ENCODE assay signal across 8 cellular contexts in genomic region chr10:69318087-69318996, GRCh38. TPM values are rescaled to one million over a fixed set of nuclear protein-coding genes. Genes with fewer than 3 reads are reported as not detected.
DNase-seq lines count a peak whose midpoint lies in the region; ATAC-seq and TF ChIP-seq lines count a peak whose summit lies in the region.

No MANE protein-coding gene starts in this region.

- DNase-seq in G401 (ENCODE audit: low spot score) = peak; percentile 90
- peak; percentile 94 for DNase-seq in GM23338 (ENCODE audit: low spot score)
- peak; percentile 54 for DNase-seq in LNCaP clone FGC (ENCODE audit: low read depth)
- peak; percentile 89 for DNase-seq in SK-N-DZ (ENCODE audit: low spot score)
- DNase-seq in activated naive CD4-positive, alpha-beta T cell treated with anti-CD3 and anti-CD28 coated beads, Interleukin-2, amount 10 ng/mL, durations not matched to agents 7 days and 5 days = peak; percentile 95
- DNase-seq in glomerular visceral epithelial cell (ENCODE audit: extremely low spot score) = peak; percentile 87
- DNase-seq in osteoblast (ENCODE audit: insufficient read length, low spot score, missing footprints) = peak; percentile 98
- DNase-seq in thoracic aorta (ENCODE audit: low spot score) = peak; percentile 63

- H3K27ac Mint-ChIP-seq in GM23338 = no peak overlapping the region
- H3K27ac Mint-ChIP-seq in activated naive CD4-positive, alpha-beta T cell treated with anti-CD3 and anti-CD28 coated beads, Interleukin-2, amount 10 ng/mL, durations not matched to agents 7 days and 5 days = peak overlapping the region; percentile 94

- peaks cover 46% of the 10 kb centered on the region for H3K79me2 ChIP-seq in GM23338 (replicated peaks; ENCODE audit: insufficient read depth)
- peaks cover 46% of the 10 kb centered on the region for H3K79me2 ChIP-seq in osteoblast (ENCODE audit: insufficient read depth, low read length)

- H3K36me3 ChIP-seq in GM23338 (ENCODE audit: insufficient read depth) (no peaks in the 10 kb centered on the region), osteoblast (ENCODE audit: insufficient read depth, low read length) (peaks cover 3% of the 10 kb centered on the region), thoracic aorta (no peaks in the 10 kb centered on the region)

- peak overlapping the region; percentile 99 for H3K4me2 ChIP-seq in GM23338
- H3K4me2 ChIP-seq in osteoblast (ENCODE audit: insufficient read depth, low read length) = peak overlapping the region; percentile 96

- H3K27ac ChIP-seq in GM23338 (ENCODE audit: low read depth) (peak overlapping the region; percentile 87; the same call in 1 of the 2 replicates), osteoblast (ENCODE audit: low read depth, low read length) (peak overlapping the region; percentile 83), thoracic aorta (peak overlapping the region; percentile 98 to 100)

- no peaks in the 10 kb centered on the region for H3K9me3 Mint-ChIP-seq in GM23338
- no peaks in the 10 kb centered on the region for H3K9me3 Mint-ChIP-seq in activated naive CD4-positive, alpha-beta T cell treated with anti-CD3 and anti-CD28 coated beads, Interleukin-2, amount 10 ng/mL, durations not matched to agents 7 days and 5 days

- peaks cover 7% of the 10 kb centered on the region for H3K27me3 Mint-ChIP-seq in GM23338 (ENCODE audit: insufficient read depth, low read depth, poor library complexity)
- peaks cover 4% of the 10 kb centered on the region for H3K27me3 Mint-ChIP-seq in activated naive CD4-positive, alpha-beta T cell treated with anti-CD3 and anti-CD28 coated beads, Interleukin-2, amount 10 ng/mL, durations not matched to agents 7 days and 5 days

- CTCF ChIA-PET in activated naive CD4-positive, alpha-beta T cell treated with anti-CD3 and anti-CD28 coated beads, Interleukin-2, amount 10 ng/mL, durations not matched to agents 7 days and 5 days (lab: Charles Lee) = interaction anchor here (1.0 to 2.8 kb wide), 6 partner anchors 9 to 83 kb away, joined by 3 to 11 read pairs (median 4); no protein-coding TSS in a partner anchor

- H3K4me3 ChIP-seq in GM23338 (peak overlapping the region; percentile 99), LNCaP clone FGC (ENCODE audit: low read depth, low read length) (peak overlapping the region; percentile 97), osteoblast (ENCODE audit: insufficient read depth, low read length) (peak overlapping the region; percentile 98), thoracic aorta (peak overlapping the region; percentile 100)

- H3K36me3 Mint-ChIP-seq in GM23338 (ENCODE audit: low read depth) = peaks cover 6% of the 10 kb centered on the region; the same call in 2 of the 3 replicates
- peaks cover 18% of the 10 kb centered on the region for H3K36me3 Mint-ChIP-seq in activated naive CD4-positive, alpha-beta T cell treated with anti-CD3 and anti-CD28 coated beads, Interleukin-2, amount 10 ng/mL, durations not matched to agents 7 days and 5 days

- H3K27me3 ChIP-seq in GM23338 (ENCODE audit: insufficient read depth) = no peaks in the 10 kb centered on the region
- no peaks in the 10 kb centered on the region for H3K27me3 ChIP-seq in osteoblast (ENCODE audit: insufficient read depth, low read length)
- no peaks in the 10 kb centered on the region for H3K27me3 ChIP-seq in thoracic aorta (replicated peaks; ENCODE audit: insufficient read depth)

- ATAC-seq in GM23338 (peak; percentile 88), thoracic aorta (ENCODE audit: insufficient number of reproducible peaks, low FRiP score, low read depth) (peak; percentile 75)

- no peaks in the 10 kb centered on the region for H3K9me3 ChIP-seq in osteoblast (ENCODE audit: low read depth, low read length)
- H3K9me3 ChIP-seq in thoracic aorta = no peaks in the 10 kb centered on the region

- in situ Hi-C loops in G401 (cut with HindIII; ENCODE audit: low sequenced_read_pairs) = no loop called here

- H3K4me1 Mint-ChIP-seq in GM23338 = peaks cover 48% of the 10 kb centered on the region
- H3K4me1 Mint-ChIP-seq in activated naive CD4-positive, alpha-beta T cell treated with anti-CD3 and anti-CD28 coated beads, Interleukin-2, amount 10 ng/mL, durations not matched to agents 7 days and 5 days = peaks cover 48% of the 10 kb centered on the region

- H2AFZ ChIP-seq in GM23338 (peak overlapping the region; percentile 85; the same call in 1 of the 2 replicates), osteoblast (ENCODE audit: low read length) (peak overlapping the region; percentile 88)

- H3F3A ChIP-seq in GM23338 (replicated peaks; ENCODE audit: low read depth) = peaks cover 13% of the 10 kb centered on the region

- H3K4me3 Mint-ChIP-seq in GM23338 = peak overlapping the region; percentile 95
- peak overlapping the region; percentile 97 for H3K4me3 Mint-ChIP-seq in activated naive CD4-positive, alpha-beta T cell treated with anti-CD3 and anti-CD28 coated beads, Interleukin-2, amount 10 ng/mL, durations not matched to agents 7 days and 5 days

- TF ChIP-seq CTCF in GM23338 (conservative IDR thresholded peaks at IDR 0.05; ENCODE audit: low read depth in 2 of 2) (no peak), LNCaP clone FGC (IDR thresholded peaks at IDR 0.05; ENCODE audit: control insufficient read depth, extremely low read depth, insufficient read depth) (no peak), osteoblast (IDR thresholded peaks at IDR 0.05; ENCODE audit: extremely low read depth, low read depth, low read length) (no peak), thoracic aorta (IDR thresholded peaks at IDR 0.05) (no peak)

- H4K20me1 ChIP-seq in GM23338 (replicated peaks; ENCODE audit: insufficient read depth) (peaks cover 14% of the 10 kb centered on the region), osteoblast (ENCODE audit: insufficient read depth, low read length) (peaks cover 35% of the 10 kb centered on the region)

- H3K4me1 ChIP-seq in GM23338 (ENCODE audit: insufficient read depth) = peaks cover 59% of the 10 kb centered on the region
- peaks cover 37% of the 10 kb centered on the region for H3K4me1 ChIP-seq in osteoblast (ENCODE audit: insufficient read depth, low read length)
- peaks cover 24 to 38% of the 10 kb centered on the region in 2 donors for H3K4me1 ChIP-seq in thoracic aorta (ENCODE audit: control insufficient read depth in 1 of 2, low read depth in 2 of 2)

- H3K9me2 ChIP-seq in GM23338 (ENCODE audit: insufficient read depth) = no peaks in the 10 kb centered on the region

TF ChIP-seq in GM23338, 12 proteins besides CTCF, POLR2A, EP300 and RAD21:
- TF ChIP-seq POLR2AphosphoS5 (IDR thresholded peaks at IDR 0.05; ENCODE audit: low read depth) = peak; percentile 63
- no peak; the same call in 1 of the 2 replicates for TF ChIP-seq CREB1 (CRISPR knock-in tag; IDR thresholded peaks at IDR 0.05; ENCODE audit: low read depth)
- no peak for TF ChIP-seq JUNB (IDR thresholded peaks at IDR 0.05; ENCODE audit: unreplicated experiment)

RNA-seq across cellular contexts. Expression of gene HK1, which starts 40.0 kb away (rescaled TPM):
- total RNA-seq in G401 (2014; rRNA removed; shearing (Covaris generic)) = 47.4 and 52.3 TPM in 2 replicates
- 197 and 229 TPM in 2 replicates for total RNA-seq in GM23338 (2014; rRNA removed; shearing (Covaris generic))
- 70.0 and 76.6 TPM in 2 replicates for polyA plus RNA-seq in GM23338 (2016; fragmentation: Nextera tagmentation; extraction: Ambion mirVana)
- polyA plus RNA-seq in SK-N-DZ (2014; cell fraction: cytosol; rRNA removed) = 29.0 and 30.3 TPM in 2 replicates
- 16.1 and 17.1 TPM in 2 replicates for polyA plus RNA-seq in SK-N-DZ (2014; cell fraction: nucleus; rRNA removed)
- 99.6 and 111 TPM in 2 replicates for total RNA-seq in osteoblast
- 100 to 1,000 TPM; 150 to 158 TPM for total RNA-seq in thoracic aorta

Comparison
In these comparisons a context has a peak if more than half of its experiments do, and no peak if none do; other contexts are left out.
1. Peak in every context shown above with its lines: DNase-seq, ATAC-seq, H3K4me3 ChIP-seq and H3K27ac ChIP-seq.